In the genomic region with DNA sequence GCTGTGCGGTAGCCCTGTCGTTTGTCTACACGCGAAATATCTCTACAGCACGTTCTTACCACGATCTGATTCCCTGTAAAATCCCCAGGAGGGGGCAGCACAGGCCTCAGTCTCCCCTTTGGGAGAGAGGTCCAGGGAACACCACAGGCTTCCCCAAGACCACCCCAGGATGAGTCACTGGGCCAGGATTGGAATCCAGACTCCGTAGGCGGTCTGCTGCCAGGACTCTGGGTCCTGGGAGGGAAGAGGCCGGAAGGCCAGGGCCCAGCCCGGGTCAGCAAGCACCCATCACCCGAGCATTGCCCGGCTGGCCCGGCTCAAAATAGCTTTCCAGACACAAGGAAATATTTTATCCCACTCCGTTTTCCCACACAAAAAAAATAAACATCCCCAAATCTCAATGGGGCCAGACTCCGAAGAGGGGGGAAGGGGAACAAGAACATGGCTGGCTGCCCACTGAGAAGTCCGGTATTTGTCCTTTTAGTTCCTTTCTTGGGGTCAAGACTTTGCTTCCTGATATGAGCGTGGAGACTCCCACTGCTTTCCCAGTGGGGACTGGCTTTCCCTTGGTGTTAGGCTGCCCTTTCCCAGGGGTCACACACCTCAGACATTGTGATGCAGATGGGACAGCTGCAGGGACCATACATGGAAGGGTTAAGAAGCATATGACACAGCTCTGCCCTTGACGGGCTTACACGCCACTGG, we compare ENCODE assay signal across 8 cellular contexts.
A peak's percentile ranks its signal among the peaks of the same experiment; 100 is the strongest.
DNase-seq lines count a peak whose midpoint lies in the region; ATAC-seq and TF ChIP-seq lines count a peak whose summit lies in the region.

No MANE protein-coding gene starts in this region.

- H3K36me3 ChIP-seq in HCT116 (ENCODE audit: control insufficient read depth in 1 of 2, insufficient read depth in 2 of 2, low read length in 2 of 2) (no peaks in the 10 kb centered on the region), breast epithelium (no peaks in the 10 kb centered on the region), iPS-20b (ENCODE audit: insufficient read depth, low read depth, low read length) (no peaks in the 10 kb centered on the region), gastrocnemius medialis (no peaks in the 10 kb centered on the region)

- intact Hi-C loops in HCT116 (cut with micrococcal nuclease) (no loop called here), breast epithelium (cut with DNase I; ENCODE audit: low total_unique reads) (no loop called here), gastrocnemius medialis (cut with DNase I; ENCODE audit: low total_unique reads) (no loop called here)
- intact Hi-C loops in activated CD4-positive, alpha-beta memory T cell treated with anti-CD3 and anti-CD28 coated beads for 36 hours (cut with micrococcal nuclease): no loop called here

- no peaks in the 10 kb centered on the region for H3K27me3 ChIP-seq in HCT116 (ENCODE audit: insufficient read depth, low read length)
- no peaks in the 10 kb centered on the region for H3K27me3 ChIP-seq in breast epithelium
- no peaks in the 10 kb centered on the region for H3K27me3 ChIP-seq in iPS-20b (ENCODE audit: insufficient read depth, low read length)
- H3K27me3 ChIP-seq in gastrocnemius medialis: no peaks in the 10 kb centered on the region

- H3K79me2 ChIP-seq in HCT116 (ENCODE audit: insufficient read depth, low read length): no peaks in the 10 kb centered on the region

- H3K9me3 Mint-ChIP-seq in activated CD4-positive, alpha-beta memory T cell treated with anti-CD3 and anti-CD28 coated beads for 36 hours: no peaks in the 10 kb centered on the region

- in situ Hi-C loops in gastrocnemius medialis (cut with MboI; ENCODE audit: low sequenced_read_pairs in 4 of 4): loop anchor here in 1 of 4 donors (25.0 kb wide), 1 partner anchor 108 kb away; no protein-coding TSS in a partner anchor

- TF ChIP-seq POLR2A in HCT116 (IDR thresholded peaks at IDR 0.05; ENCODE audit: borderline replicate concordance, extremely low read depth, insufficient read depth, insufficient read length) (no peak), breast epithelium (IDR thresholded peaks at IDR 0.05) (no peak), gastrocnemius medialis (IDR thresholded peaks at IDR 0.05) (no peak)

- POLR2A ChIA-PET in HCT116 (lab: Charles Lee): no interaction called here
- POLR2A ChIA-PET in activated CD4-positive, alpha-beta memory T cell treated with anti-CD3 and anti-CD28 coated beads for 36 hours (lab: Charles Lee): no interaction called here

- H3K36me3 Mint-ChIP-seq in activated CD4-positive, alpha-beta memory T cell treated with anti-CD3 and anti-CD28 coated beads for 36 hours: no peaks in the 10 kb centered on the region

- no peaks in the 10 kb centered on the region for H4K20me1 ChIP-seq in HCT116 (ENCODE audit: insufficient read depth)

- DNase-seq in HCT116 (ENCODE audit: low read depth, low spot score) (no peak), breast epithelium (ENCODE audit: low spot score in 2 of 2) (no peak), gastrocnemius medialis (no peak), NCI-H2196 (lab: John Stamatoyannopoulos, UW; ENCODE audit: unreplicated experiment) (no peak), NCI-H1048 (lab: John Stamatoyannopoulos, UW) (no peak), T-helper 9 cell (no peak)
- no peak for DNase-seq in activated CD4-positive, alpha-beta memory T cell treated with anti-CD3 and anti-CD28 coated beads for 36 hours

- CTCF ChIA-PET in HCT116 (lab: Charles Lee): no interaction called here
- CTCF ChIA-PET in activated CD4-positive, alpha-beta memory T cell treated with anti-CD3 and anti-CD28 coated beads for 36 hours (lab: Charles Lee): no interaction called here

- 0 out of 2 replicates have a peak, but pooled peaks have one; percentile 5 for TF ChIP-seq RAD21 in HCT116 (IDR thresholded peaks at IDR 0.05; ENCODE audit: low read depth)

- H3K4me3 ChIP-seq in HCT116 (replicated peaks in 1 of 2; ENCODE audit: low read depth in 1 of 2, low read length in 2 of 2) (no peak overlapping the region), breast epithelium (no peak overlapping the region), iPS-20b (ENCODE audit: low read length) (no peak overlapping the region), gastrocnemius medialis (peak overlapping the region in 1 of 4 donors; percentile 7)

- no peak overlapping the region for H3K4me2 ChIP-seq in HCT116 (ENCODE audit: low read length)

- ATAC-seq in HCT116: peak; percentile 46; the same call in 1 of the 2 replicates
- peak; percentile 24 to 47 for ATAC-seq in gastrocnemius medialis

- H3K9me3 ChIP-seq in HCT116 (ENCODE audit: control insufficient read depth in 1 of 2, insufficient read depth in 1 of 2, low read depth in 1 of 2, low read length in 2 of 2) (no peaks in the 10 kb centered on the region), breast epithelium (no peaks in the 10 kb centered on the region), iPS-20b (ENCODE audit: insufficient read depth, low read depth, low read length) (no peaks in the 10 kb centered on the region), gastrocnemius medialis (no peaks in the 10 kb centered on the region)

- H3K27me3 Mint-ChIP-seq in activated CD4-positive, alpha-beta memory T cell treated with anti-CD3 and anti-CD28 coated beads for 36 hours: peaks cover 3% of the 10 kb centered on the region

- H3K9ac ChIP-seq in HCT116 (ENCODE audit: low read length): no peak overlapping the region
- H3K9ac ChIP-seq in iPS-20b (ENCODE audit: low read depth, low read length): no peak overlapping the region

- H3K4me3 Mint-ChIP-seq in activated CD4-positive, alpha-beta memory T cell treated with anti-CD3 and anti-CD28 coated beads for 36 hours: no peak overlapping the region

- no peaks in the 10 kb centered on the region for H3K4me1 Mint-ChIP-seq in activated CD4-positive, alpha-beta memory T cell treated with anti-CD3 and anti-CD28 coated beads for 36 hours (ENCODE audit: low read depth)

- no TSS peak for BruUV-seq in HCT116 (replicated peaks; lab: Mats Ljungman, UMichigan)

- RAD21 ChIA-PET in HCT116 (lab: Charles Lee; ENCODE audit: low non-redundant PET in 1 of 2, low total read pairs in 2 of 2, uncharacterized antibody in 2 of 2, unreplicated experiment in 2 of 2): no interaction called here

- H2AFZ ChIP-seq in HCT116 (ENCODE audit: low read depth, low read length, poor library complexity, severe bottlenecking): no peak overlapping the region

- no peak overlapping the region for H3K27ac Mint-ChIP-seq in activated CD4-positive, alpha-beta memory T cell treated with anti-CD3 and anti-CD28 coated beads for 36 hours

- H3K9me2 ChIP-seq in HCT116 (ENCODE audit: insufficient read depth): no peaks in the 10 kb centered on the region

- peak in 2 of 3 experiments; percentile 32; a peak in 3 of 6 replicates for TF ChIP-seq CTCF in HCT116 (IDR thresholded peaks at IDR 0.05 in 2 of 3, conservative IDR thresholded peaks at IDR 0.05 in 1 of 3; ENCODE audit: borderline replicate concordance in 1 of 3, insufficient read depth in 1 of 3, low read depth in 2 of 3, low read length in 2 of 3)
- TF ChIP-seq CTCF in breast epithelium (IDR thresholded peaks at IDR 0.05): no peak
- peak in 3 of 5 experiments; percentile 13 to 31 (median 30) for TF ChIP-seq CTCF in gastrocnemius medialis (IDR thresholded peaks at IDR 0.05 in 4 of 5, conservative IDR thresholded peaks at IDR 0.05 in 1 of 5)

- no peak overlapping the region for H3K27ac ChIP-seq in HCT116 (ENCODE audit: low read depth, low read length)
- H3K27ac ChIP-seq in breast epithelium: peak overlapping the region; percentile 26 to 91
- peak overlapping the region; percentile 39 for H3K27ac ChIP-seq in iPS-20b (ENCODE audit: low read length)
- H3K27ac ChIP-seq in gastrocnemius medialis: peak overlapping the region; percentile 59 to 81 (median 72)

- H3K4me1 ChIP-seq in HCT116 (ENCODE audit: control insufficient read depth in 1 of 2, insufficient read depth in 2 of 2, low read length in 2 of 2) (peaks cover 11 to 19% of the 10 kb centered on the region in 2 experiments), breast epithelium (no peaks in the 10 kb centered on the region), iPS-20b (ENCODE audit: insufficient read depth, low read length) (peaks cover 3% of the 10 kb centered on the region; the same call in 1 of the 2 replicates), gastrocnemius medialis (peaks cover 0 to 7% of the 10 kb centered on the region in 2 donors)

TF ChIP-seq in HCT116, 20 proteins besides CTCF, POLR2A, EP300 and RAD21:
- TF ChIP-seq EZH2phosphoT487 (IDR thresholded peaks at IDR 0.05; ENCODE audit: borderline replicate concordance) (no peak), CEBPB (IDR thresholded peaks at IDR 0.05; ENCODE audit: low read depth) (no peak), SRF (IDR thresholded peaks at IDR 0.05; ENCODE audit: low read depth) (no peak), ZFX (IDR thresholded peaks at IDR 0.05) (no peak), JUND (IDR thresholded peaks at IDR 0.05) (no peak), FOSL1 (IDR thresholded peaks at IDR 0.05; ENCODE audit: low read depth) (no peak)
- TF ChIP-seq, protein P1, sequence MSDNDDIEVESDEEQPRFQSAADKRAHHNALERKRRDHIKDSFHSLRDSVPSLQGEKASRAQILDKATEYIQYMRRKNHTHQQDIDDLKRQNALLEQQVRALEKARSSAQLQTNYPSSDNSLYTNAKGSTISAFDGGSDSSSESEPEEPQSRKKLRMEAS (IDR thresholded peaks at IDR 0.05): no peak

Comparison
In these comparisons a context has a peak if more than half of its experiments do, and no peak if none do; other contexts are left out.
1. CTCF ChIP-seq: peak in HCT116 (2 of 3) and gastrocnemius medialis (3 of 5); none in breast epithelium (0 of 3).